In the genomic region with DNA sequence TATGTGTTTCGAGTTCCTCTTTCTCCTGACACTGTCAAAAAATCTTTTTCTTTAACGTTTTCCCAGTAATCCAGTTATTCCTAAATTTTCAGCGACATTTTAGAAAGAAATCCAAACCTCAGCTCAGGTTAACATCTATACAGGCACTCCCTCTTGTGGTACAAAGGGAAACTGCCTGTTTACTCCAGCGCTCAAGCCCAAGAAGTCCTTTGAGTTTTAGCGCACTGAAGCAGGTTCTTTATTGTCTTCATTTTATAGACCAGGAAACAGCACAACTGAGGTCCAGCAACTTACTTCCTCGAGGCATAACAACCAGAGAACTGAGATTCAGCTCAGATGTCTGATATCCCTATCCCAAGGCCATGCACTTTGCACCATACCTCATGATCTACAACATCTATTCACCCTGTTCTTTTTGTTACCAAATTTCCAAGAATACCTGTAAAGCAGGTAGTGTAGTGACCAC, we compare ENCODE assay signal across 8 cellular contexts.
DNase-seq lines count a peak whose midpoint lies in the region; ATAC-seq and TF ChIP-seq lines count a peak whose summit lies in the region.

No MANE protein-coding gene starts in this region.

- peak; percentile 78 for DNase-seq in Daoy (ENCODE audit: low read depth)
- DNase-seq in NCI-H345 (lab: John Stamatoyannopoulos, UW) = peak; percentile 68
- DNase-seq in activated CD4-positive, alpha-beta T cell treated with anti-CD3 and anti-CD28 coated beads for 48 hours = peak; percentile 61
- peak; percentile 8 for DNase-seq in epithelial cell of prostate (ENCODE audit: low read depth, low spot score)
- peak; percentile 75 for DNase-seq in midbrain (lab: John Stamatoyannopoulos, UW)
- DNase-seq in tibial artery = peak in 1 of 2 donors; percentile 63
- no peak for DNase-seq in GOT3 (lab: John Stamatoyannopoulos, UW)

- H3K4me3 ChIP-seq in tibial artery = no peak overlapping the region

- H3K27me3 ChIP-seq in tibial artery = no peaks in the 10 kb centered on the region

- peak; percentile 79 to 81 for TF ChIP-seq CTCF in tibial artery (IDR thresholded peaks at IDR 0.05)

- peak overlapping the region; percentile 33 for H3K27ac ChIP-seq in epithelial cell of prostate
- peak overlapping the region in 1 of 2 donors; percentile 5 for H3K27ac ChIP-seq in tibial artery

- no peaks in the 10 kb centered on the region for H3K36me3 ChIP-seq in tibial artery

- no peaks in the 10 kb centered on the region for H3K9me3 ChIP-seq in tibial artery

- intact Hi-C loops in tibial artery (cut with DNase I; ENCODE audit: low total_unique reads) = loop anchor here (1.0 kb wide), 1 partner anchor 143 kb away; no protein-coding TSS in a partner anchor

- peak; percentile 50 for ATAC-seq in HG03095 (IDR thresholded peaks at IDR 0.05; ENCODE audit: unreplicated experiment)

- H3K4me1 ChIP-seq in tibial artery = peaks cover 0 to 59% (median 26%) of the 10 kb centered on the region in 4 donors
